7 cellular contexts compared by ENCODE assay signal in genomic region chr5:70925211-70925562, GRCh38. TPM values are rescaled to one million over a fixed set of nuclear protein-coding genes. Genes with fewer than 3 reads are reported as not detected.
DNase-seq lines count a peak whose midpoint lies in the region; ATAC-seq and TF ChIP-seq lines count a peak whose summit lies in the region.
"Not testable (repeated sequence)": the region's sequence is repeated elsewhere in the genome, so short reads cannot be mapped to it uniquely, and the experiment has no call there.

No MANE protein-coding gene starts in this region.

- DNase-seq in IMR-90; heart left ventricle; naive thymus-derived CD8-positive, alpha-beta T cell: not testable (repeated sequence)

- BruUV-seq in IMR-90 (replicated peaks; lab: Mats Ljungman, UMichigan): not testable (repeated sequence)

- POLR2A ChIA-PET in IMR-90 (lab: Charles Lee; ENCODE audit: unreplicated experiment); naive thymus-derived CD8-positive, alpha-beta T cell (lab: Charles Lee): not testable (repeated sequence)

- not testable (repeated sequence) for H4K20me1 ChIP-seq in IMR-90 (ENCODE audit: insufficient read depth, low read length)

- H2AFZ ChIP-seq in IMR-90 (replicated peaks; ENCODE audit: low read length, poor library complexity): not testable (repeated sequence)

- not testable (repeated sequence) for H3K4me3 ChIP-seq in IMR-90 (ENCODE audit: insufficient read depth, low read depth, low read length); heart left ventricle

- not testable (repeated sequence) for H3K4me2 ChIP-seq in IMR-90 (ENCODE audit: low read depth, low read length)

- not testable (repeated sequence) for H3K18ac ChIP-seq in IMR-90 (ENCODE audit: low read depth, low read length)

- H3K9ac ChIP-seq in IMR-90 (ENCODE audit: low read depth, low read length): not testable (repeated sequence)

- not testable (repeated sequence) for H3K9me1 ChIP-seq in IMR-90 (ENCODE audit: insufficient read depth, low read length)

- not testable (repeated sequence) for H3K79me1 ChIP-seq in IMR-90 (ENCODE audit: low read depth in 1 of 2, low read length in 2 of 2)

- H3K36me3 Mint-ChIP-seq in activated T-helper 17 cell treated with anti-CD3 and anti-CD28 coated beads, Interleukin-2, amount 50 U/mL, for 72 hours (ENCODE audit: low read depth); naive thymus-derived CD8-positive, alpha-beta T cell: not testable (repeated sequence)

- not testable (repeated sequence) for H3K27ac ChIP-seq in IMR-90 (ENCODE audit: insufficient read depth, low read length); heart left ventricle

- H3K14ac ChIP-seq in IMR-90 (replicated peaks; ENCODE audit: low read depth, low read length): not testable (repeated sequence)

- H3K9me3 ChIP-seq in IMR-90 (ENCODE audit: control insufficient read depth, insufficient read depth, low read length); heart left ventricle: not testable (repeated sequence)

- H2AK9ac ChIP-seq in IMR-90 (replicated peaks; ENCODE audit: low read depth, low read length, poor library complexity): not testable (repeated sequence)

- not testable (repeated sequence) for H3K56ac ChIP-seq in IMR-90 (ENCODE audit: extremely low read depth, insufficient read depth, low read length)

- not testable (repeated sequence) for H3K9me3 Mint-ChIP-seq in activated T-helper 17 cell treated with anti-CD3 and anti-CD28 coated beads, Interleukin-2, amount 50 U/mL, for 72 hours; naive thymus-derived CD8-positive, alpha-beta T cell

- H2BK5ac ChIP-seq in IMR-90 (ENCODE audit: low read depth, low read length, poor library complexity, severe bottlenecking): not testable (repeated sequence)

- not testable (repeated sequence) for TF ChIP-seq POLR2A in IMR-90 (IDR thresholded peaks at IDR 0.05; ENCODE audit: low read depth, low read length); heart left ventricle (IDR thresholded peaks at IDR 0.05)

- not testable (repeated sequence) for H3K4me3 Mint-ChIP-seq in activated T-helper 17 cell treated with anti-CD3 and anti-CD28 coated beads, Interleukin-2, amount 50 U/mL, for 72 hours; naive thymus-derived CD8-positive, alpha-beta T cell

- not testable (repeated sequence) for H3K4me1 Mint-ChIP-seq in activated T-helper 17 cell treated with anti-CD3 and anti-CD28 coated beads, Interleukin-2, amount 50 U/mL, for 72 hours; naive thymus-derived CD8-positive, alpha-beta T cell

- WGBS in IMR-90 (ENCODE audit: extremely low coverage in 2 of 2, insufficient read length in 1 of 2), 2 experiments: no CpG with 5 or more reads among the region's 16 CpGs
- WGBS in heart left ventricle, 4 donors: no CpG with 5 or more reads among the region's 16 CpGs

- H3K27me3 Mint-ChIP-seq in activated T-helper 17 cell treated with anti-CD3 and anti-CD28 coated beads, Interleukin-2, amount 50 U/mL, for 72 hours; naive thymus-derived CD8-positive, alpha-beta T cell: not testable (repeated sequence)

- not testable (repeated sequence) for H4K91ac ChIP-seq in IMR-90 (ENCODE audit: insufficient read depth, low read depth, low read length)

- ATAC-seq in GM19328 (IDR thresholded peaks at IDR 0.05; ENCODE audit: unreplicated experiment) (peak; percentile 35), HG02571 (IDR thresholded peaks at IDR 0.05; ENCODE audit: unreplicated experiment) (peak; percentile 35), HG03066 (IDR thresholded peaks at IDR 0.05; ENCODE audit: low read depth, unreplicated experiment) (peak; percentile 41), IMR-90 (ENCODE audit: low read depth) (peak; percentile 66), heart left ventricle (peak; percentile 29 to 59 (median 50))
- ATAC-seq in activated T-helper 17 cell treated with anti-CD3 and anti-CD28 coated beads, Interleukin-2, amount 50 U/mL, for 72 hours (replicated peaks): peak; percentile 49
- ATAC-seq in naive thymus-derived CD8-positive, alpha-beta T cell: peak; percentile 41 to 56

- not testable (repeated sequence) for H3K4ac ChIP-seq in IMR-90 (ENCODE audit: low read depth, low read length)

- not testable (repeated sequence) for H2BK15ac ChIP-seq in IMR-90 (ENCODE audit: low read depth, low read length)

- H2AK5ac ChIP-seq in IMR-90 (ENCODE audit: low read depth, low read length): not testable (repeated sequence)

- not testable (repeated sequence) for H2BK120ac ChIP-seq in IMR-90 (ENCODE audit: low read depth, low read length)

- H2BK20ac ChIP-seq in IMR-90 (ENCODE audit: low read depth, low read length): not testable (repeated sequence)

- not testable (repeated sequence) for H4K8ac ChIP-seq in IMR-90 (ENCODE audit: low read depth in 2 of 2, low read length in 2 of 2)

- not testable (repeated sequence) for H3K27ac Mint-ChIP-seq in activated T-helper 17 cell treated with anti-CD3 and anti-CD28 coated beads, Interleukin-2, amount 50 U/mL, for 72 hours; naive thymus-derived CD8-positive, alpha-beta T cell

- not testable (repeated sequence) for H3K4me1 ChIP-seq in IMR-90 (ENCODE audit: control insufficient read depth, insufficient read depth, low read length); heart left ventricle

- in situ Hi-C loops in IMR-90 (cut with MboI; ENCODE audit: low sequenced_read_pairs): not testable (repeated sequence)

- TF ChIP-seq RAD21 in IMR-90 (IDR thresholded peaks at IDR 0.05; ENCODE audit: low read length): not testable (repeated sequence)

- not testable (repeated sequence) for H3K23ac ChIP-seq in IMR-90 (ENCODE audit: low read depth, low read length)

- not testable (repeated sequence) for H4K5ac ChIP-seq in IMR-90 (ENCODE audit: low read depth, low read length)

- intact Hi-C loops in IMR-90 (cut with micrococcal nuclease); heart left ventricle (cut with DNase I): not testable (repeated sequence)

- not testable (repeated sequence) for H3K36me3 ChIP-seq in IMR-90 (ENCODE audit: control insufficient read depth, insufficient read depth, low read length); heart left ventricle

- H3K27me3 ChIP-seq in IMR-90 (ENCODE audit: control insufficient read depth, insufficient read depth, low read length); heart left ventricle: not testable (repeated sequence)

- CTCF ChIA-PET in IMR-90 (lab: Yijun Ruan, JAX): not testable (repeated sequence)

- dilution Hi-C loops in IMR-90 (cut with HindIII; ENCODE audit: low sequenced_read_pairs, unreplicated experiment): not testable (repeated sequence)

- not testable (repeated sequence) for TF ChIP-seq CTCF in IMR-90 (conservative IDR thresholded peaks at IDR 0.05; ENCODE audit: low read depth, low read length); heart left ventricle (IDR thresholded peaks at IDR 0.05)

RNA-seq across cellular contexts. Expression of gene SMN1, which starts 0.3 kb away (rescaled TPM):
- 18.3 and 25.8 TPM in 2 replicates for total RNA-seq in IMR-90 (2012; rRNA removed)
- 18.9 and 19.7 TPM in 2 replicates for polyA plus RNA-seq in IMR-90 (2012; rRNA removed)
- polyA plus RNA-seq in IMR-90 (2012; cell fraction: cytosol; rRNA removed): 21.5 and 29.0 TPM in 2 replicates
- 13.4 and 22.2 TPM in 2 replicates for polyA plus RNA-seq in IMR-90 (2012; cell fraction: nucleus; rRNA removed; ENCODE audit: low replicate concordance)
- 10 to 100 TPM; 51.7 to 53.8 TPM for total RNA-seq in activated T-helper 17 cell treated with anti-CD3 and anti-CD28 coated beads, Interleukin-2, amount 50 U/mL, for 72 hours
- 10 to 100 TPM in 7 of 9 donors, 1 to 10 TPM in 2; 9.4 to 23.1 (median 15.1) TPM for total RNA-seq in heart left ventricle
- polyA plus RNA-seq in heart left ventricle: 10 to 100 TPM; 24.5 to 28.9 TPM
- total RNA-seq in naive thymus-derived CD8-positive, alpha-beta T cell: 10 to 100 TPM; 50.8 to 58.9 TPM
- 10 to 100 TPM; 18.9 to 34.3 (median 23.6) TPM for polyA plus RNA-seq in naive thymus-derived CD8-positive, alpha-beta T cell

RNA-seq across cellular contexts. Expression of gene SERF1A, which starts 24.7 kb away (rescaled TPM):
- total RNA-seq in IMR-90 (2012; rRNA removed): 2.2 and 7.2 TPM in 2 replicates
- polyA plus RNA-seq in IMR-90 (2012; rRNA removed): 2.8 and 3.7 TPM in 2 replicates
- 0.91 and 1.0 TPM in 2 replicates for polyA plus RNA-seq in IMR-90 (2012; cell fraction: cytosol; rRNA removed)
- 0.12 and 1.6 TPM in 2 replicates for polyA plus RNA-seq in IMR-90 (2012; cell fraction: nucleus; rRNA removed; ENCODE audit: low replicate concordance)
- total RNA-seq in activated T-helper 17 cell treated with anti-CD3 and anti-CD28 coated beads, Interleukin-2, amount 50 U/mL, for 72 hours: 1 to 10 TPM; 3.6 to 4.5 TPM
- total RNA-seq in heart left ventricle: 10 to 100 TPM in 1 of 9 donors, 1 to 10 TPM in 8; 2.1 to 13.1 (median 5.1) TPM
- polyA plus RNA-seq in heart left ventricle: 1 to 10 TPM; 2.4 to 6.3 TPM
- total RNA-seq in naive thymus-derived CD8-positive, alpha-beta T cell: 10 to 100 TPM in 1 of 2 experiments, 1 to 10 TPM in 1; 9.5 to 17.1 TPM
- polyA plus RNA-seq in naive thymus-derived CD8-positive, alpha-beta T cell: 1 to 10 TPM; 1.8 to 4.1 (median 2.6) TPM
